In genomic region chr18:6521804-6522418, GRCh38 we compare ENCODE assay signal across 8 cellular contexts.
DNase-seq lines count a peak whose midpoint lies in the region; ATAC-seq and TF ChIP-seq lines count a peak whose summit lies in the region.

No MANE protein-coding gene starts in this region.

- H3K4me3 Mint-ChIP-seq in Caco-2 (ENCODE audit: unreplicated experiment): no peak overlapping the region
- no peak overlapping the region for H3K4me3 Mint-ChIP-seq in stimulated activated memory B cell treated with anti-CD40 and anti-IgM and Interleukin-4, amounts not matched to agents 10 μg/mL and 1 μg/mL and 100 μg/mL, for 72 hours

- H3K56ac ChIP-seq in IMR-90 (ENCODE audit: extremely low read depth, insufficient read depth, low read length): no peak overlapping the region

- TF ChIP-seq CTCF in Caco-2 (IDR thresholded peaks at IDR 0.05; ENCODE audit: insufficient read depth in 1 of 2, low read depth in 1 of 2, low read length in 1 of 2, severe bottlenecking in 1 of 2, unreplicated experiment in 1 of 2) (peak; percentile 80 to 82), GM13977 (IDR thresholded peaks at IDR 0.05; ENCODE audit: extremely low read depth, insufficient read depth, missing control alignments) (peak; percentile 93), IMR-90 (conservative IDR thresholded peaks at IDR 0.05; ENCODE audit: low read depth, low read length) (peak; percentile 74)

- H2BK5ac ChIP-seq in IMR-90 (ENCODE audit: low read depth, low read length, poor library complexity, severe bottlenecking): no peak overlapping the region

- H2AK5ac ChIP-seq in IMR-90 (ENCODE audit: low read depth, low read length): no peak overlapping the region

- H3K27ac Mint-ChIP-seq in Caco-2 (ENCODE audit: unreplicated experiment): no peak overlapping the region
- no peak overlapping the region for H3K27ac Mint-ChIP-seq in stimulated activated memory B cell treated with anti-CD40 and anti-IgM and Interleukin-4, amounts not matched to agents 10 μg/mL and 1 μg/mL and 100 μg/mL, for 72 hours

- H3K27ac ChIP-seq in IMR-90 (ENCODE audit: insufficient read depth, low read length): no peak overlapping the region

- BruUV-seq in Caco-2 (replicated peaks; lab: Mats Ljungman, UMichigan) (no TSS peak), IMR-90 (replicated peaks; lab: Mats Ljungman, UMichigan) (no TSS peak)

- H3K9me3 Mint-ChIP-seq in Caco-2 (ENCODE audit: unreplicated experiment): peaks cover 9% of the 10 kb centered on the region
- H3K9me3 Mint-ChIP-seq in stimulated activated memory B cell treated with anti-CD40 and anti-IgM and Interleukin-4, amounts not matched to agents 10 μg/mL and 1 μg/mL and 100 μg/mL, for 72 hours: peaks cover 3% of the 10 kb centered on the region

- TF ChIP-seq RAD21 in IMR-90 (IDR thresholded peaks at IDR 0.05; ENCODE audit: low read length): peak; percentile 78

- WGBS in IMR-90 (ENCODE audit: extremely low coverage in 2 of 2, insufficient read length in 1 of 2), 2 experiments: no CpG with 5 or more reads among the region's 1 CpG

- DNase-seq in Caco-2: peak; percentile 45 to 71
- peak; percentile 56 for DNase-seq in GM13977 (ENCODE audit: low spot score)
- DNase-seq in IMR-90: peak; percentile 47
- peak; percentile 7 for DNase-seq in UCSD-AML1 (lab: John Stamatoyannopoulos, UW; ENCODE audit: unreplicated experiment)
- peak; percentile 56 for DNase-seq in iris pigment epithelial cell (ENCODE audit: low read depth)
- DNase-seq in retina: no peak

- intact Hi-C loops in Caco-2 (cut with micrococcal nuclease; ENCODE audit: unreplicated experiment): loop anchor here (1.0 to 10.0 kb wide), 2 partner anchors 67 to 654 kb away; no protein-coding TSS in a partner anchor
- intact Hi-C loops in IMR-90 (cut with micrococcal nuclease): loop anchor here (1.0 to 10.0 kb wide), 2 partner anchors 297 to 654 kb away; no protein-coding TSS in a partner anchor

- no peak overlapping the region for H3K23ac ChIP-seq in IMR-90 (ENCODE audit: low read depth, low read length)

- H4K91ac ChIP-seq in IMR-90 (ENCODE audit: insufficient read depth, low read depth, low read length): no peak overlapping the region

- H3K27me3 ChIP-seq in Caco-2 (replicated peaks; ENCODE audit: control insufficient read depth, insufficient read depth, low read length): no peaks in the 10 kb centered on the region
- no peaks in the 10 kb centered on the region for H3K27me3 ChIP-seq in IMR-90 (ENCODE audit: control insufficient read depth, insufficient read depth, low read length)

- no peak overlapping the region for H4K8ac ChIP-seq in IMR-90 (ENCODE audit: low read depth in 2 of 2, low read length in 2 of 2)

- no peaks in the 10 kb centered on the region for H3K9me1 ChIP-seq in IMR-90 (ENCODE audit: insufficient read depth, low read length)

- TF ChIP-seq POLR2A in IMR-90 (IDR thresholded peaks at IDR 0.05; ENCODE audit: low read depth, low read length): no peak

- peak; percentile 72 for ATAC-seq in IMR-90 (ENCODE audit: low read depth)
- no peak for ATAC-seq in stimulated activated memory B cell treated with anti-CD40 and anti-IgM and Interleukin-4, amounts not matched to agents 10 μg/mL and 1 μg/mL and 100 μg/mL, for 72 hours
- no peak for ATAC-seq in HG02973 (IDR thresholded peaks at IDR 0.05; ENCODE audit: unreplicated experiment)

- H3K79me1 ChIP-seq in IMR-90 (ENCODE audit: low read depth in 1 of 2, low read length in 2 of 2): no peaks in the 10 kb centered on the region

- H2AFZ ChIP-seq in IMR-90 (replicated peaks; ENCODE audit: low read length, poor library complexity): no peak overlapping the region

- H3K4ac ChIP-seq in IMR-90 (ENCODE audit: low read depth, low read length): no peak overlapping the region

- H4K20me1 ChIP-seq in IMR-90 (ENCODE audit: insufficient read depth, low read length): no peaks in the 10 kb centered on the region

- no peaks in the 10 kb centered on the region for H3K36me3 Mint-ChIP-seq in Caco-2 (ENCODE audit: insufficient read depth, unreplicated experiment)
- H3K36me3 Mint-ChIP-seq in stimulated activated memory B cell treated with anti-CD40 and anti-IgM and Interleukin-4, amounts not matched to agents 10 μg/mL and 1 μg/mL and 100 μg/mL, for 72 hours: no peaks in the 10 kb centered on the region

- no peak overlapping the region for H4K5ac ChIP-seq in IMR-90 (ENCODE audit: low read depth, low read length)

- H3K4me2 ChIP-seq in IMR-90 (ENCODE audit: low read depth, low read length): no peak overlapping the region

- POLR2A ChIA-PET in Caco-2 (lab: Charles Lee) (no interaction called here), IMR-90 (lab: Charles Lee; ENCODE audit: unreplicated experiment) (no interaction called here)

- H2BK120ac ChIP-seq in IMR-90 (ENCODE audit: low read depth, low read length): no peak overlapping the region

- H3K9me3 ChIP-seq in Caco-2 (0 out of 2 replicates have a peak, but pooled peaks cover 6% of the 10 kb centered on the region), IMR-90 (ENCODE audit: control insufficient read depth, insufficient read depth, low read length) (no peaks in the 10 kb centered on the region)

- no peak overlapping the region for H2AK9ac ChIP-seq in IMR-90 (replicated peaks; ENCODE audit: low read depth, low read length, poor library complexity)

- H2BK20ac ChIP-seq in IMR-90 (ENCODE audit: low read depth, low read length): no peak overlapping the region

- H3K36me3 ChIP-seq in Caco-2 (ENCODE audit: control insufficient read depth, insufficient read depth, low read length): no peaks in the 10 kb centered on the region
- no peaks in the 10 kb centered on the region for H3K36me3 ChIP-seq in IMR-90 (ENCODE audit: control insufficient read depth, insufficient read depth, low read length)

- no peak overlapping the region for H3K9ac ChIP-seq in IMR-90 (ENCODE audit: low read depth, low read length)

- no peaks in the 10 kb centered on the region for H3K4me1 Mint-ChIP-seq in Caco-2 (ENCODE audit: low read depth, unreplicated experiment)
- no peaks in the 10 kb centered on the region for H3K4me1 Mint-ChIP-seq in stimulated activated memory B cell treated with anti-CD40 and anti-IgM and Interleukin-4, amounts not matched to agents 10 μg/mL and 1 μg/mL and 100 μg/mL, for 72 hours

- H3K4me3 ChIP-seq in Caco-2 (ENCODE audit: low read depth, low read length) (no peak overlapping the region), IMR-90 (ENCODE audit: insufficient read depth, low read depth, low read length) (no peak overlapping the region)

- CTCF ChIA-PET in Caco-2 (lab: Charles Lee) (interaction anchor here (0.6 kb wide), 1 partner anchor 364 kb away, joined by 4 read pairs; no protein-coding TSS in a partner anchor), IMR-90 (lab: Yijun Ruan, JAX) (interaction anchor here (0.6 to 2.3 kb wide), 7 partner anchors 13 to 1958 kb away, joined by 3 to 8 read pairs (median 3); no protein-coding TSS in a partner anchor)

- dilution Hi-C loops in IMR-90 (cut with HindIII; ENCODE audit: low sequenced_read_pairs, unreplicated experiment): no loop called here

- H3K14ac ChIP-seq in IMR-90 (replicated peaks; ENCODE audit: low read depth, low read length): no peak overlapping the region

- H3K4me1 ChIP-seq in Caco-2 (no peaks in the 10 kb centered on the region), IMR-90 (ENCODE audit: control insufficient read depth, insufficient read depth, low read length) (no peaks in the 10 kb centered on the region)

- in situ Hi-C loops in GM13977 (cut with MboI; ENCODE audit: low pct_unique_long_range_greater_than_20kb, low sequenced_read_pairs, unreplicated experiment): loop anchor here (25.0 kb wide), 1 partner anchor 635 kb away; the partner anchor contains the start of gene TMEM200C
- in situ Hi-C loops in IMR-90 (cut with MboI; ENCODE audit: low sequenced_read_pairs): loop anchor here (25.0 kb wide), 1 partner anchor 660 kb away; no protein-coding TSS in a partner anchor

- H2BK15ac ChIP-seq in IMR-90 (ENCODE audit: low read depth, low read length): no peak overlapping the region

- no peak overlapping the region for H3K18ac ChIP-seq in IMR-90 (ENCODE audit: low read depth, low read length)

- peaks cover 6% of the 10 kb centered on the region for H3K27me3 Mint-ChIP-seq in Caco-2 (ENCODE audit: insufficient read depth, unreplicated experiment)
- H3K27me3 Mint-ChIP-seq in stimulated activated memory B cell treated with anti-CD40 and anti-IgM and Interleukin-4, amounts not matched to agents 10 μg/mL and 1 μg/mL and 100 μg/mL, for 72 hours: no peaks in the 10 kb centered on the region

TF ChIP-seq in IMR-90, 13 proteins besides CTCF, POLR2A, EP300 and RAD21:
- no peak for TF ChIP-seq FOS (IDR thresholded peaks at IDR 0.05; ENCODE audit: low read depth, low read length)
- no peak for TF ChIP-seq RFX5 (IDR thresholded peaks at IDR 0.05; ENCODE audit: low read depth, low read length)
- peak; percentile 78 for TF ChIP-seq SMC3 (IDR thresholded peaks at IDR 0.05; ENCODE audit: low read depth, low read length)
- no peak for TF ChIP-seq MAZ (IDR thresholded peaks at IDR 0.05; ENCODE audit: borderline replicate concordance, low read depth, low read length)
- no peak for TF ChIP-seq RCOR1 (IDR thresholded peaks at IDR 0.05; ENCODE audit: insufficient replicate concordance, low read length)
- TF ChIP-seq MAFK (IDR thresholded peaks at IDR 0.05; ENCODE audit: low read depth, low read length): no peak
- TF ChIP-seq ELK1 (IDR thresholded peaks at IDR 0.05; ENCODE audit: borderline replicate concordance, low read depth, low read length): no peak
